1 cellular context compared by ENCODE assay signal in the genomic region with DNA sequence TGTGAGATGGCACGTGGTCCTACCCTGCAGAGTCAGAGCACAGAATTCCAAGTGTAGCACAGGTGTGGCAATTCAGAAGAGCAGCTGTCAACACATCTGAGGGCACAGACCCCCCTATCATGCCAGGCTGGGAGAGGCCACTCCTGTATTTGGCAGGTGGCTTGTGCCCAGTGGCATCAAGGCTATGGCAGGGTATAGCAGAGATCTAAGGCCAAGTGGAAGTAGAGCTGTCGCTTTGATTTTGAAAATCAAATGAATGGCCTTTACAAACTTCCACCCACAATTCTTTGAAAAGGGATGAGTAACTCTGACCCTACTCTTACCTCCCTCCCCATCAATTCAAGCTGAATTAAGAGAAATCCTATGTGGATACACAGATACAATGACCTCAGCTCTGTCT.
TF ChIP-seq lines count a peak whose summit lies in the region.

No MANE protein-coding gene starts in this region.

TF ChIP-seq in HCT116, 20 proteins besides CTCF, POLR2A, EP300 and RAD21:
- TF ChIP-seq SP1 (IDR thresholded peaks at IDR 0.05; ENCODE audit: low read depth) (no peak), SIN3A (IDR thresholded peaks at IDR 0.05; ENCODE audit: low read depth) (0 out of 2 replicates have a peak, but pooled peaks have one; percentile 7)
